In the genomic region with DNA sequence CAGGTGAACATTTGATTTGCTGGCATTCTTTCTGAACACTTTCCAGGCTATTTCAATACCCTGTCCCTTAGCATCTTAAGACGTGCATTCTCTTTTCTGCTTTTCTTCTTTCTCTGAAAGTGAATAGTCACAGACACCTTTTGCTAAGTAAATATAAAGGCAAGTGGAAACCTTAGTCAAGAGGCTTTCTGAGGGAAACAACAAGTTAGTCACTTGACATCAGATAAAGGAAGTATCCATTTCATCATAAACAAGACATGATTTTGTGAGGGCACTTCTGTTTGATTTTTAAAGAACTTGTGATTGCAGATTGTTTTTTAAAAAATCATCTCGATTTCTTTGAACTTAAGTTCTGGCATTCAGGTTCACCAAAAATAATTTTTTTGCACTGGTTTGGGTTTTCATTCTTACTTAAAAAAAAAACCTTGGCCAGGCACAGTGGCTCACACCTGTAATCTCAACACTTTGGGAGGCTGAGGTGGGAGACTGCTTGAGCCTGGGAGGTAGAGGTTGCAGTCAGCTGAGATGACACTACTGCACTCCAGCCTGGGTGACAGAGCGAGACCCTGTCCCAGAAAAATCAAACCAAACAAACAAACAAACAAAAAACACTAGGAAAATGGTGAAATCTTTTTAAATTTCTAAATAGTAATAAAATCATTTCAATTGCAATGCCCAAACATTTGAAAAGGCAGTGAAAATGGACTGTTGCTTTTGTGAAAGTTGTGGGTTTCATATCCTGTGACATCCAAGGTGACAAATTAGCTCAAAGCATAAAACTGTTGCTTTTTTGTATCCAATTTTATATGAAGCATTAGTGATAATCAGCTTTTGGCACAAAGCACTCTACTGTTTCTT, we compare ENCODE assay signal across 16 cellular contexts. TPM values are rescaled to one million over a fixed set of nuclear protein-coding genes. Genes with fewer than 3 reads are reported as not detected.
"Had no signal": no experiment of that assay in that cellular context is flagged by ENCODE, and none has a peak within 500 bp of the region (broad histone marks: within the 10 kb centered on the region; RNA-seq: fewer than 3 reads in every experiment).

No MANE protein-coding gene starts in this region.

- H3K4me3 ChIP-seq: adrenal gland, lung, suprapubic skin, upper lobe of left lung had no signal

- H3K27me3 ChIP-seq: adrenal gland, suprapubic skin, upper lobe of left lung had no signal

- H3K27ac ChIP-seq: adrenal gland, suprapubic skin, upper lobe of left lung had no signal

- DNase-seq: activated CD4-positive, alpha-beta T cell treated with anti-CD3 and anti-CD28 coated beads, Interleukin-2, amount 50 U/mL, for 1 hour; activated naive CD4-positive, alpha-beta T cell treated with anti-CD3 and anti-CD28 coated beads, Interleukin-2, amount 50 U/mL, for 16 hours; adrenal gland; glutamatergic neuron; immature natural killer cell; left colon; stimulated activated CD4-positive, alpha-beta T cell treated with anti-CD3 and anti-CD28 coated beads, Interleukin-12 subunit alpha, Interleukin-12 subunit beta, amount 100 ng/mL, for 4 hours; stimulated activated naive CD4-positive, alpha-beta T cell treated with Interleukin-2 at 50 U/mL for 16 hours; upper lobe of left lung had no signal

- H3K36me3 ChIP-seq: adrenal gland, suprapubic skin, upper lobe of left lung had no signal

- H3K4me1 ChIP-seq: adrenal gland, suprapubic skin, upper lobe of left lung had no signal

- H3K9me3 ChIP-seq: adrenal gland, suprapubic skin, upper lobe of left lung had no signal

RNA-seq across cellular contexts. Expression of a gene that starts 8.3 kb away (rescaled TPM):
- total RNA-seq: adrenal gland, dermis blood vessel endothelial cell, esophagus mucosa, left colon, lung, omental fat pad, pulmonary artery endothelial cell, sciatic nerve, suprapubic skin, upper lobe of left lung had no signal
